ENCODE assay signal across 22 cellular contexts in genomic region chr4:168679397-168680176, GRCh38.
A peak's percentile ranks its signal among the peaks of the same experiment; 100 is the strongest.
DNase-seq lines count a peak whose midpoint lies in the region; ATAC-seq and TF ChIP-seq lines count a peak whose summit lies in the region.
"Had no signal": no experiment of that assay in that cellular context is flagged by ENCODE, and none has a peak within 500 bp of the region (broad histone marks: within the 10 kb centered on the region; RNA-seq: fewer than 3 reads in every experiment).

No MANE protein-coding gene starts in this region.

- H3K4me3 ChIP-seq in Panc1 (ENCODE audit: low read depth in 2 of 2, low read length in 2 of 2) (no peak overlapping the region), gastrocnemius medialis (no peak overlapping the region)
- H3K4me3 ChIP-seq: BLaER1 treated with 17β-estradiol and CSF1 and Interleukin-3, amounts not matched to agents 10 nM and 100 nM; cardiac muscle cell; esophagus muscularis mucosa; stomach; upper lobe of left lung had no signal

- no TSS peak for BruUV-seq in Panc1 (replicated peaks; lab: Mats Ljungman, UMichigan)

- H3K27ac ChIP-seq in Panc1 (ENCODE audit: low read length) = no peak overlapping the region
- peak overlapping the region in 3 of 4 donors; percentile 9 to 22 (median 21) for H3K27ac ChIP-seq in gastrocnemius medialis
- H3K27ac ChIP-seq: BLaER1 treated with 17β-estradiol and CSF1 and Interleukin-3, amounts not matched to agents 10 nM and 100 nM; cardiac muscle cell; esophagus muscularis mucosa; stomach; upper lobe of left lung had no signal

- intact Hi-C loops in Panc1 (cut with micrococcal nuclease; ENCODE audit: unreplicated experiment) (no loop called here), gastrocnemius medialis (cut with DNase I; ENCODE audit: low total_unique reads) (no loop called here)

- no peak for TF ChIP-seq POLR2A in gastrocnemius medialis (IDR thresholded peaks at IDR 0.05)

- ATAC-seq in Panc1 (peak; percentile 91), gastrocnemius medialis (no peak), HG02571 (IDR thresholded peaks at IDR 0.05; ENCODE audit: unreplicated experiment) (no peak)

- H3K9me3 ChIP-seq in Panc1 (ENCODE audit: control insufficient read depth, insufficient read depth, low read depth, low read length) (no peaks in the 10 kb centered on the region), gastrocnemius medialis (no peaks in the 10 kb centered on the region)
- H3K9me3 ChIP-seq: BLaER1 treated with 17β-estradiol and CSF1 and Interleukin-3, amounts not matched to agents 10 nM and 100 nM; esophagus muscularis mucosa; stomach; upper lobe of left lung had no signal

- no peaks in the 10 kb centered on the region for H3K36me3 ChIP-seq in Panc1 (ENCODE audit: control insufficient read depth, insufficient read depth, low read length)
- no peaks in the 10 kb centered on the region for H3K36me3 ChIP-seq in gastrocnemius medialis
- H3K36me3 ChIP-seq: BLaER1 treated with 17β-estradiol and CSF1 and Interleukin-3, amounts not matched to agents 10 nM and 100 nM; upper lobe of left lung had no signal

- H3K4me3 Mint-ChIP-seq in endothelial cell (ENCODE audit: unreplicated experiment) = no peak overlapping the region
- H3K4me3 Mint-ChIP-seq: activated naive CD8-positive, alpha-beta T cell treated with anti-CD3 and anti-CD28 coated beads, Interleukin-2, amount 50 U/mL, for 24 hours; IgD-negative memory B cell had no signal

- no peaks in the 10 kb centered on the region for H3K4me1 Mint-ChIP-seq in endothelial cell (ENCODE audit: unreplicated experiment)
- H3K4me1 Mint-ChIP-seq: activated naive CD8-positive, alpha-beta T cell treated with anti-CD3 and anti-CD28 coated beads, Interleukin-2, amount 50 U/mL, for 24 hours had no signal

- peak; percentile 10 for DNase-seq in DMS53 (lab: John Stamatoyannopoulos, UW)
- DNase-seq in DMS53 treated with DMSO at 0.1 percent for 48 hours (lab: John Stamatoyannopoulos, UW; ENCODE audit: unreplicated experiment) = no peak
- DNase-seq in Panc1 (ENCODE audit: low read depth, low spot score) = peak; percentile 76
- peak; percentile 14 for DNase-seq in fibroblast of gingiva (ENCODE audit: low read depth)
- DNase-seq in gastrocnemius medialis = no peak
- no peak for DNase-seq in endothelial cell (ENCODE audit: low spot score)
- DNase-seq in activated naive CD4-positive, alpha-beta T cell treated with anti-CD3 and anti-CD28 coated beads, Interleukin-2, amount 50 U/mL, for 16 hours = no peak
- DNase-seq: 8988T; activated CD4-positive, alpha-beta T cell treated with anti-CD3 and anti-CD28 coated beads for 4 hours; activated naive CD8-positive, alpha-beta T cell treated with anti-CD3 and anti-CD28 coated beads, Interleukin-2, amount 50 U/mL, for 24 hours; GDM1; MM.1S; NCI-H1694 treated with DMSO at 0.1 percent for 48 hours; NCI-H226; stomach; SW 1271; upper lobe of left lung had no signal

- POLR2A ChIA-PET in Panc1 (lab: Charles Lee) = no interaction called here

- no peaks in the 10 kb centered on the region for H3K9me3 Mint-ChIP-seq in endothelial cell (ENCODE audit: unreplicated experiment)
- H3K9me3 Mint-ChIP-seq: activated naive CD8-positive, alpha-beta T cell treated with anti-CD3 and anti-CD28 coated beads, Interleukin-2, amount 50 U/mL, for 24 hours had no signal

- TF ChIP-seq CTCF in Panc1 (IDR thresholded peaks at IDR 0.05) (no peak), gastrocnemius medialis (IDR thresholded peaks at IDR 0.05 in 4 of 5, conservative IDR thresholded peaks at IDR 0.05 in 1 of 5) (no peak), endothelial cell (IDR thresholded peaks at IDR 0.05; ENCODE audit: unreplicated experiment) (no peak)

- no peak overlapping the region for H3K27ac Mint-ChIP-seq in endothelial cell (ENCODE audit: unreplicated experiment)
- H3K27ac Mint-ChIP-seq: activated naive CD8-positive, alpha-beta T cell treated with anti-CD3 and anti-CD28 coated beads, Interleukin-2, amount 50 U/mL, for 24 hours; IgD-negative memory B cell had no signal

- in situ Hi-C loops in Panc1 (cut with HindIII; ENCODE audit: low pct_unique_long_range_greater_than_20kb, low sequenced_read_pairs) (no loop called here), gastrocnemius medialis (cut with MboI; ENCODE audit: low sequenced_read_pairs in 4 of 4) (loop anchor here in 3 of 4 donors (25.0 kb wide), 2 partner anchors 492 to 808 kb away; no protein-coding TSS in a partner anchor)

- CTCF ChIA-PET in Panc1 (lab: Charles Lee) = no interaction called here

- H3K4me1 ChIP-seq in Panc1 (ENCODE audit: control insufficient read depth, insufficient read depth, low read length) (no peaks in the 10 kb centered on the region), gastrocnemius medialis (no peaks in the 10 kb centered on the region)
- H3K4me1 ChIP-seq: BLaER1 treated with 17β-estradiol and CSF1 and Interleukin-3, amounts not matched to agents 10 nM and 100 nM had no signal

- H3K36me3 Mint-ChIP-seq in endothelial cell (ENCODE audit: low read depth, unreplicated experiment) = no peaks in the 10 kb centered on the region

- no peaks in the 10 kb centered on the region for H3K27me3 ChIP-seq in Panc1 (ENCODE audit: control insufficient read depth, insufficient read depth, low read length)
- H3K27me3 ChIP-seq in gastrocnemius medialis = no peaks in the 10 kb centered on the region
- H3K27me3 ChIP-seq: BLaER1 treated with 17β-estradiol and CSF1 and Interleukin-3, amounts not matched to agents 10 nM and 100 nM; cardiac muscle cell; esophagus muscularis mucosa; stomach; upper lobe of left lung had no signal

- peaks cover 2% of the 10 kb centered on the region for H3K27me3 Mint-ChIP-seq in endothelial cell (ENCODE audit: unreplicated experiment)

Comparison
In these comparisons a context has a peak if more than half of its experiments do, and no peak if none do; other contexts are left out.
1. DNase-seq: peak in DMS53 (single experiment), Panc1 (single experiment) and fibroblast of gingiva (single experiment); none in DMS53 treated with DMSO at 0.1 percent for 48 hours (single experiment), gastrocnemius medialis (0 of 2), endothelial cell (single experiment) and activated naive CD4-positive, alpha-beta T cell treated with anti-CD3 and anti-CD28 coated beads, Interleukin-2, amount 50 U/mL, for 16 hours (single experiment).